15 cellular contexts compared by ENCODE assay signal in the genomic region with DNA sequence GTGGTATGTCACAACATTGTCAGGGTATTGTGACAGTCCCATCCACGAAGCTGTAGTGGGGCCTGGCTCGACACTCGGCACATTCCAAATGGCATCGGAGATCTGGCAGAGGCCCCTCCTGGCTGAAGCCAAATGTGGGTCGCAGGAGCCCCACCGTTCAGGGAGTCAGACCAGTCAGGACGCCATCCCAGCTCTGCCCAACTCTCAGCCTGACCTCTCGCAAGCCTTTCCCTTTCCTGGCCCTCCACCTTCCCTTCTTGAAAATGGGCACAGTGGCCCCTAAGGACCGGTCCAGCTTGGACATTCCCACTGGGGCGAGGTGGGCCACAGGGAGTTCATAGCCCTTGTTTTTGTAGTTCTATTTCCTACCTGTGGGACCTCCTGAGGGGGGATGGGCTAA. TPM values are rescaled to one million over a fixed set of nuclear protein-coding genes. Genes with fewer than 3 reads are reported as not detected.
DNase-seq lines count a peak whose midpoint lies in the region; FAIRE-seq and TF ChIP-seq lines count a peak whose summit lies in the region.
"Had no signal": no experiment of that assay in that cellular context is flagged by ENCODE, and none has a peak within 500 bp of the region (broad histone marks: within the 10 kb centered on the region; RNA-seq: fewer than 3 reads in every experiment).

No MANE protein-coding gene starts in this region.

- no peak for FAIRE-seq in H54 (lab: Jason Lieb, UNC)

- H3K79me2 ChIP-seq in Loucy (ENCODE audit: insufficient read depth, low read length): no peaks in the 10 kb centered on the region

- H3K27me3 Mint-ChIP-seq in immature natural killer cell (ENCODE audit: low read depth in 3 of 3) (peaks cover 2 to 4% (median 4%) of the 10 kb centered on the region in 3 donors), progenitor cell of endocrine pancreas (no peaks in the 10 kb centered on the region)

- DNase-seq in BJ (ENCODE audit: low read depth): no peak
- DNase-seq in immature natural killer cell: no peak
- no peak for DNase-seq in progenitor cell of endocrine pancreas (ENCODE audit: low spot score, unreplicated experiment)
- DNase-seq in middle frontal gyrus (ENCODE audit: extremely low spot score, low spot score): no peak
- no peak for DNase-seq in H54 (ENCODE audit: insufficient read length, low spot score)
- DNase-seq in NCI-H2107 treated with DMSO at 0.1 percent for 48 hours (lab: John Stamatoyannopoulos, UW; ENCODE audit: unreplicated experiment): no peak
- no peak for DNase-seq in DMS153 (lab: John Stamatoyannopoulos, UW)
- DNase-seq: activated CD8-positive, alpha-beta memory T cell treated with anti-CD3 and anti-CD28 coated beads for 24 hours; brain microvascular endothelial cell; effector CD8-positive, alpha-beta T cell; foreskin fibroblast; NCI-H1436; stimulated activated CD4-positive, alpha-beta T cell treated with anti-CD3 and anti-CD28 coated beads, Interleukin-2, amount 100 ng/mL, for 48 hours had no signal

- no peaks in the 10 kb centered on the region for H3K27me3 ChIP-seq in BJ (ENCODE audit: control insufficient read depth, insufficient read depth, low read length)
- H3K27me3 ChIP-seq in Loucy (ENCODE audit: insufficient read depth, low read length, poor library complexity, severe bottlenecking): no peaks in the 10 kb centered on the region
- H3K27me3 ChIP-seq: brain microvascular endothelial cell had no signal

- POLR2A ChIA-PET in BJ (lab: Charles Lee): no interaction called here

- no peaks in the 10 kb centered on the region for H3K9me3 Mint-ChIP-seq in immature natural killer cell
- no peaks in the 10 kb centered on the region for H3K9me3 Mint-ChIP-seq in progenitor cell of endocrine pancreas (ENCODE audit: low read depth)

- H3K4me1 Mint-ChIP-seq in immature natural killer cell (peaks cover 30 to 35% of the 10 kb centered on the region in 2 donors), progenitor cell of endocrine pancreas (ENCODE audit: low read depth) (peaks cover 4% of the 10 kb centered on the region)

- H3K4me3 ChIP-seq in BJ (ENCODE audit: low read depth, low read length): peak overlapping the region; percentile 76; the same call in 1 of the 2 replicates
- H3K4me3 ChIP-seq in Loucy (ENCODE audit: low read length, poor library complexity, severe bottlenecking): no peak overlapping the region

- TF ChIP-seq POLR2A in H54 (IDR thresholded peaks at IDR 0.05; ENCODE audit: low read depth, low read length): no peak

- no peaks in the 10 kb centered on the region for H3K9me2 ChIP-seq in Loucy (replicated peaks; ENCODE audit: low read depth, low read length)

- peak overlapping the region in 3 of 6 donors; percentile 34 to 92 (median 39) for H3K27ac Mint-ChIP-seq in immature natural killer cell
- no peak overlapping the region for H3K27ac Mint-ChIP-seq in progenitor cell of endocrine pancreas

- H3F3A ChIP-seq in Loucy (ENCODE audit: low read depth): no peaks in the 10 kb centered on the region

- no peaks in the 10 kb centered on the region for H3K36me3 Mint-ChIP-seq in immature natural killer cell
- no peaks in the 10 kb centered on the region for H3K36me3 Mint-ChIP-seq in progenitor cell of endocrine pancreas (ENCODE audit: insufficient read depth)

- H3K9ac ChIP-seq in Loucy (ENCODE audit: low read depth, low read length, poor library complexity, severe bottlenecking): no peak overlapping the region
- H3K9ac ChIP-seq: KMS-11 had no signal

- no peak overlapping the region for H2AFZ ChIP-seq in Loucy (ENCODE audit: low read length)

- H3K4me1 ChIP-seq in Loucy (ENCODE audit: insufficient read depth, low read length, poor library complexity, severe bottlenecking): peaks cover 9% of the 10 kb centered on the region

- peaks cover 3% of the 10 kb centered on the region for H4K20me1 ChIP-seq in Loucy (ENCODE audit: insufficient read depth, low read length, poor library complexity, severe bottlenecking)

- H3K4me3 Mint-ChIP-seq in immature natural killer cell (peak overlapping the region; percentile 46 to 89 (median 84)), progenitor cell of endocrine pancreas (ENCODE audit: low read depth) (peak overlapping the region; percentile 73)

- no peak for TF ChIP-seq CTCF in BJ (IDR thresholded peaks at IDR 0.05; ENCODE audit: insufficient read depth, low read depth, low read length)
- TF ChIP-seq CTCF in Loucy (conservative IDR thresholded peaks at IDR 0.05; ENCODE audit: low read length): no peak
- TF ChIP-seq CTCF in progenitor cell of endocrine pancreas (IDR thresholded peaks at IDR 0.05; ENCODE audit: unreplicated experiment): no peak

- CTCF ChIA-PET in BJ (lab: Yijun Ruan, JAX): interaction anchor here (1.1 to 2.2 kb wide), 5 partner anchors 11 to 261 kb away, joined by 3 to 8 read pairs (median 6); no protein-coding TSS in a partner anchor

- H3K36me3 ChIP-seq in BJ (ENCODE audit: control insufficient read depth, insufficient read depth, low read length) (peaks cover 2% of the 10 kb centered on the region), Loucy (ENCODE audit: insufficient read depth, low read length) (no peaks in the 10 kb centered on the region)
- H3K36me3 ChIP-seq: brain microvascular endothelial cell had no signal

- no peaks in the 10 kb centered on the region for H3K9me3 ChIP-seq in Loucy (ENCODE audit: insufficient read depth, low read depth, low read length)

- H3K4me2 ChIP-seq in Loucy (ENCODE audit: low read depth, low read length, poor library complexity, severe bottlenecking): peak overlapping the region; percentile 83

RNA-seq across cellular contexts. Expression of a gene that starts 1.6 kb away (rescaled TPM):
- polyA plus RNA-seq in BJ (2011; rRNA removed) (7.9 and 13.3 TPM in 2 replicates), immature natural killer cell (1 to 10 TPM in 2 of 3 donors, under 1 TPM in 1; 0.57 to 3.4 (median 2.5) TPM)
- 9.0 and 9.1 TPM in 2 replicates for polyA minus RNA-seq in BJ (2011; rRNA and poly(A)+ RNA removed)
- total RNA-seq in progenitor cell of endocrine pancreas: 13.5 TPM in 2 replicates

RNA-seq across cellular contexts. Expression of a gene that starts 32.9 kb away (rescaled TPM):
- polyA plus RNA-seq in BJ (2011; rRNA removed): 22.9 and 41.8 TPM in 2 replicates
- polyA minus RNA-seq in BJ (2011; rRNA and poly(A)+ RNA removed): 38.5 and 58.0 TPM in 2 replicates
- polyA plus RNA-seq in immature natural killer cell: 100 to 1,000 TPM in 1 of 3 donors, 10 to 100 TPM in 2; 66.6 to 136 (median 93.9) TPM
- 24.7 and 26.2 TPM in 2 replicates for total RNA-seq in progenitor cell of endocrine pancreas

RNA-seq across cellular contexts. Expression of a gene that starts 37.6 kb away (rescaled TPM):
- polyA plus RNA-seq in BJ (2011; rRNA removed): 54.5 and 69.5 TPM in 2 replicates
- polyA minus RNA-seq in BJ (2011; rRNA and poly(A)+ RNA removed): 28.3 and 61.4 TPM in 2 replicates
- 10 to 100 TPM; 36.9 to 56.4 (median 44.2) TPM for polyA plus RNA-seq in immature natural killer cell
- 22.2 and 22.6 TPM in 2 replicates for total RNA-seq in progenitor cell of endocrine pancreas
